Comparison of ENCODE assay signal across 30 cellular contexts in the genomic region with DNA sequence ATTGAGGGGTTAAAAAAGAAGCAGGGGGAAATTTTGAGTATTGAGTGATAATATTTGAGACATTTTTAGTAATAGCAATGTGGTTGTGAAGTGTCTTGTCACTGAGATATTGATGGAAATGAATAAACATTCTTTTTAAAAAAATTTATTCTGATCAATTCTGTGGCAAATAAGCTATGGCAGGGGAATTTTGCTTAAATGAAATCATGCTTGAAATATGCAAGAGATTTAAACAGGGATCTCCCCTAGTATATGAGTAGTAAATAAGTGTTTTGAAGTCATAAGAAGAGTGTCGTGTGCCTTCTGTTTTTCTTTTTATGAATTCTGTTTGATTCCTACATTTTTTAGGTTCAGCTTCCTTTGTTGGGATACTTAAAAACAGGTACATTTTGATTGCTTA. TPM values are rescaled to one million over a fixed set of nuclear protein-coding genes. Genes with fewer than 3 reads are reported as not detected.
A peak's percentile ranks its signal among the peaks of the same experiment; 100 is the strongest.
DNase-seq lines count a peak whose midpoint lies in the region; ATAC-seq, FAIRE-seq and TF ChIP-seq lines count a peak whose summit lies in the region.
"Had no signal": no experiment of that assay in that cellular context is flagged by ENCODE, and none has a peak within 500 bp of the region (broad histone marks: within the 10 kb centered on the region; RNA-seq: fewer than 3 reads in every experiment).

No MANE protein-coding gene starts in this region.

- H3K9me3 ChIP-seq in breast epithelium, result no peaks in the 10 kb centered on the region
- H3K9me3 ChIP-seq: psoas muscle, sigmoid colon, testis had no signal

- TF ChIP-seq CTCF in breast epithelium (IDR thresholded peaks at IDR 0.05), result no peak

- ATAC-seq in HG02885 (IDR thresholded peaks at IDR 0.05; ENCODE audit: poor library complexity, unreplicated experiment), result peak; percentile 29
- ATAC-seq in SK-N-SH treated with all-trans-retinoic acid at 6 μM for 48 hours, result peak; percentile 74
- ATAC-seq in esophagus mucosa, result no peak
- ATAC-seq: GM23338; K562; left ventricle myocardium superior; Panc1; psoas muscle; stimulated activated naive CD8-positive, alpha-beta T cell treated with anti-CD3 and anti-CD28 coated beads, Interleukin-15, Interleukin-2, amounts not matched to agents 100 U/mL and 50 U/mL, for 24 hours had no signal

- FAIRE-seq in GM19239 (lab: Jason Lieb, UNC), result peak; percentile 79
- FAIRE-seq: K562 had no signal

- H3K27me3 ChIP-seq in breast epithelium, result no peaks in the 10 kb centered on the region
- H3K27me3 ChIP-seq: brain microvascular endothelial cell, sigmoid colon, testis had no signal

- no peak overlapping the region for H3K27ac ChIP-seq in breast epithelium
- H3K27ac ChIP-seq: brain microvascular endothelial cell, epithelial cell of prostate, psoas muscle, sigmoid colon, testis had no signal

- H3K4me1 ChIP-seq in breast epithelium, result no peaks in the 10 kb centered on the region
- H3K4me1 ChIP-seq: psoas muscle, testis had no signal

- no peaks in the 10 kb centered on the region for H3K36me3 ChIP-seq in breast epithelium
- H3K36me3 ChIP-seq: brain microvascular endothelial cell, sigmoid colon had no signal

- DNase-seq in GM19239 (ENCODE audit: insufficient read length, low spot score) (no peak), breast epithelium (ENCODE audit: low spot score in 2 of 2) (no peak), GM03348 (ENCODE audit: low spot score) (no peak)
- no peak for DNase-seq in stimulated activated CD8-positive, alpha-beta memory T cell treated with anti-CD3 and anti-CD28 coated beads, Interleukin-4, amount 100 ng/mL, for 48 hours
- DNase-seq: activated CD4-positive, alpha-beta T cell treated with anti-CD3 and anti-CD28 coated beads, Interleukin-2, amount 10 ng/mL, durations not matched to agents 7 days and 5 days; activated naive CD4-positive, alpha-beta T cell treated with Interleukin-2 at 50 U/mL for 16 hours; activated T-cell treated with anti-CD3 and anti-CD28 coated beads, Interleukin-2, amount 50 U/mL, for 48 hours; amniotic stem cell; brain microvascular endothelial cell; Calu3; DND-41; effector CD4-positive, alpha-beta T cell; islet precursor cell; left ventricle myocardium superior; NCI-H1105 treated with DMSO at 0.1 percent for 48 hours; NCI-H2029; NCI-H524 treated with DMSO at 0.1 percent for 48 hours; psoas muscle; SIG-M5; sigmoid colon; stimulated activated CD4-positive, alpha-beta T cell treated with anti-CD3 and anti-CD28 coated beads, Interleukin-15, amount 100 ng/mL, for 24 hours; stimulated activated naive CD8-positive, alpha-beta T cell treated with anti-CD3 and anti-CD28 coated beads, Interleukin-15, Interleukin-2, amounts not matched to agents 100 U/mL and 50 U/mL, for 24 hours; testis had no signal

- no peak overlapping the region for H3K4me3 ChIP-seq in breast epithelium
- H3K4me3 ChIP-seq: GM23338, K562, psoas muscle, sigmoid colon, testis had no signal

- no peak for TF ChIP-seq POLR2A in breast epithelium (IDR thresholded peaks at IDR 0.05)

- intact Hi-C loops in breast epithelium (cut with DNase I; ENCODE audit: low total_unique reads), result no loop called here

TF ChIP-seq in SK-N-SH treated with all-trans-retinoic acid at 6 μM for 48 hours, 23 proteins besides CTCF, POLR2A, EP300 and RAD21:
- TF ChIP-seq CSDC2 (CRISPR knock-in tag; IDR thresholded peaks at IDR 0.05) (no peak), ZFP30 (CRISPR knock-in tag; IDR thresholded peaks at IDR 0.05) (no peak), PPARA (CRISPR knock-in tag; IDR thresholded peaks at IDR 0.05; ENCODE audit: borderline replicate concordance) (no peak), ZNF8 (CRISPR knock-in tag; IDR thresholded peaks at IDR 0.05) (no peak), BACH2 (CRISPR knock-in tag; IDR thresholded peaks at IDR 0.05; ENCODE audit: borderline replicate concordance) (no peak), ZNF565 (CRISPR knock-in tag; conservative IDR thresholded peaks at IDR 0.05; ENCODE audit: low read depth) (no peak), ZC3H10 (CRISPR knock-in tag; IDR thresholded peaks at IDR 0.05) (no peak)
- TF ChIP-seq, protein P1, sequence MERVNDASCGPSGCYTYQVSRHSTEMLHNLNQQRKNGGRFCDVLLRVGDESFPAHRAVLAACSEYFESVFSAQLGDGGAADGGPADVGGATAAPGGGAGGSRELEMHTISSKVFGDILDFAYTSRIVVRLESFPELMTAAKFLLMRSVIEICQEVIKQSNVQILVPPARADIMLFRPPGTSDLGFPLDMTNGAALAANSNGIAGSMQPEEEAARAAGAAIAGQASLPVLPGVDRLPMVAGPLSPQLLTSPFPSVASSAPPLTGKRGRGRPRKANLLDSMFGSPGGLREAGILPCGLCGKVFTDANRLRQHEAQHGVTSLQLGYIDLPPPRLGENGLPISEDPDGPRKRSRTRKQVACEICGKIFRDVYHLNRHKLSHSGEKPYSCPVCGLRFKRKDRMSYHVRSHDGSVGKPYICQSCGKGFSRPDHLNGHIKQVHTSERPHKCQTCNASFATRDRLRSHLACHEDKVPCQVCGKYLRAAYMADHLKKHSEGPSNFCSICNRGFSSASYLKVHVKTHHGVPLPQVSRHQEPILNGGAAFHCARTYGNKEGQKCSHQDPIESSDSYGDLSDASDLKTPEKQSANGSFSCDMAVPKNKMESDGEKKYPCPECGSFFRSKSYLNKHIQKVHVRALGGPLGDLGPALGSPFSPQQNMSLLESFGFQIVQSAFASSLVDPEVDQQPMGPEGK (CRISPR knock-in tag; IDR thresholded peaks at IDR 0.05; ENCODE audit: borderline replicate concordance), result no peak
- TF ChIP-seq, protein P2, sequence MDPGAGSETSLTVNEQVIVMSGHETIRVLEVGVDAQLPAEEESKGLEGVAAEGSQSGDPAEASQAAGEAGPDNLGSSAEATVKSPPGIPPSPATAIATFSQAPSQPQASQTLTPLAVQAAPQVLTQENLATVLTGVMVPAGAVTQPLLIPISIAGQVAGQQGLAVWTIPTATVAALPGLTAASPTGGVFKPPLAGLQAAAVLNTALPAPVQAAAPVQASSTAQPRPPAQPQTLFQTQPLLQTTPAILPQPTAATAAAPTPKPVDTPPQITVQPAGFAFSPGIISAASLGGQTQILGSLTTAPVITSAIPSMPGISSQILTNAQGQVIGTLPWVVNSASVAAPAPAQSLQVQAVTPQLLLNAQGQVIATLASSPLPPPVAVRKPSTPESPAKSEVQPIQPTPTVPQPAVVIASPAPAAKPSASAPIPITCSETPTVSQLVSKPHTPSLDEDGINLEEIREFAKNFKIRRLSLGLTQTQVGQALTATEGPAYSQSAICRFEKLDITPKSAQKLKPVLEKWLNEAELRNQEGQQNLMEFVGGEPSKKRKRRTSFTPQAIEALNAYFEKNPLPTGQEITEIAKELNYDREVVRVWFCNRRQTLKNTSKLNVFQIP (CRISPR knock-in tag; IDR thresholded peaks at IDR 0.05; ENCODE audit: borderline replicate concordance, low read depth), result no peak

RNA-seq across cellular contexts. Expression of a gene that starts 23.2 kb away (rescaled TPM):
- total RNA-seq in esophagus mucosa (1.9 TPM), breast epithelium (1 to 10 TPM; 4.0 to 5.6 (median 5.1) TPM)
